Comparison of ENCODE assay signal across 19 cellular contexts in genomic region chr9:72894342-72894741, GRCh38. TPM values are rescaled to one million over a fixed set of nuclear protein-coding genes. Genes with fewer than 3 reads are reported as not detected.
DNase-seq lines count a peak whose midpoint lies in the region; ATAC-seq and TF ChIP-seq lines count a peak whose summit lies in the region.
"Had no signal": no experiment of that assay in that cellular context is flagged by ENCODE, and none has a peak within 500 bp of the region (broad histone marks: within the 10 kb centered on the region; RNA-seq: fewer than 3 reads in every experiment).

No MANE protein-coding gene starts in this region.

- H3K79me2 ChIP-seq in neural progenitor cell (ENCODE audit: low read depth): no peaks in the 10 kb centered on the region

- no peak overlapping the region for H3K27ac Mint-ChIP-seq in neural progenitor cell
- no peak overlapping the region for H3K27ac Mint-ChIP-seq in T-helper 2 cell treated with Interferon-gamma antibody and Interleukin-4, amounts not matched to agents 5 μg/mL and 100 μg/mL, for 36 hours
- H3K27ac Mint-ChIP-seq: natural killer cell treated with Interleukin-12 subunit alpha and Interleukin-12 subunit beta and Interleukin-15 and Interleukin-18, amount 100 ng/mL, for 72 hours had no signal

- H3K9ac ChIP-seq in neural progenitor cell: no peak overlapping the region

- no peak overlapping the region for H2AFZ ChIP-seq in neural progenitor cell (replicated peaks)

- no peaks in the 10 kb centered on the region for H3K9me3 ChIP-seq in neural progenitor cell (ENCODE audit: low read depth)
- no peaks in the 10 kb centered on the region for H3K9me3 ChIP-seq in mucosa of descending colon
- H3K9me3 ChIP-seq: HAP-1 had no signal

- DNase-seq in AG09319 (ENCODE audit: extremely low read depth, low read depth): peak; percentile 29
- DNase-seq in HT1080 (ENCODE audit: low read depth): peak; percentile 83
- peak; percentile 5 for DNase-seq in choroid plexus epithelial cell (ENCODE audit: low read depth)
- peak; percentile 82 for DNase-seq in neural progenitor cell (ENCODE audit: low spot score)
- DNase-seq in epidermal melanocyte (ENCODE audit: insufficient read length, low spot score): no peak
- DNase-seq in mucosa of descending colon: no peak
- no peak for DNase-seq in T-helper 2 cell treated with Interferon-gamma antibody and Interleukin-4, amounts not matched to agents 5 μg/mL and 100 μg/mL, for 36 hours (ENCODE audit: low spot score)
- DNase-seq: AML-193; amygdala; cortex of kidney; NCI-H2227 treated with DMSO at 0.1 percent for 48 hours; SHP77 treated with DMSO at 0.1 percent for 48 hours; stimulated activated CD4-positive, alpha-beta T cell treated with anti-CD3 and anti-CD28 coated beads, Interleukin-1b, Interleukin-23, amount 100 ng/mL, for 48 hours; T-helper 9 cell had no signal

- H3F3A ChIP-seq in neural progenitor cell (ENCODE audit: low read depth): peaks cover 7% of the 10 kb centered on the region

- peak overlapping the region; percentile 21 for H3K4me2 ChIP-seq in neural progenitor cell

- ATAC-seq in mucosa of descending colon (no peak), GM19328 (IDR thresholded peaks at IDR 0.05; ENCODE audit: unreplicated experiment) (no peak)
- ATAC-seq: esophagus mucosa; K562; natural killer cell treated with Interleukin-12 subunit alpha and Interleukin-12 subunit beta and Interleukin-15 and Interleukin-18, amount 100 ng/mL, for 72 hours had no signal

- H3K4me1 ChIP-seq in neural progenitor cell (peaks cover 16% of the 10 kb centered on the region), mucosa of descending colon (ENCODE audit: low read depth) (no peaks in the 10 kb centered on the region)
- H3K4me1 ChIP-seq: HAP-1 had no signal

- H3K36me3 ChIP-seq in neural progenitor cell: no peaks in the 10 kb centered on the region
- H3K36me3 ChIP-seq in mucosa of descending colon (ENCODE audit: low read depth): no peaks in the 10 kb centered on the region
- H3K36me3 ChIP-seq: HAP-1 had no signal

- H3K4me3 ChIP-seq in choroid plexus epithelial cell (ENCODE audit: low read depth, low read length) (no peak overlapping the region), neural progenitor cell (no peak overlapping the region), mucosa of descending colon (no peak overlapping the region)
- H3K4me3 ChIP-seq: HAP-1, K562 had no signal

- H3K27me3 ChIP-seq in neural progenitor cell: no peaks in the 10 kb centered on the region

- no peaks in the 10 kb centered on the region for H3K36me3 Mint-ChIP-seq in neural progenitor cell
- H3K36me3 Mint-ChIP-seq in T-helper 2 cell treated with Interferon-gamma antibody and Interleukin-4, amounts not matched to agents 5 μg/mL and 100 μg/mL, for 36 hours (ENCODE audit: low read depth): no peaks in the 10 kb centered on the region
- H3K36me3 Mint-ChIP-seq: natural killer cell treated with Interleukin-12 subunit alpha and Interleukin-12 subunit beta and Interleukin-15 and Interleukin-18, amount 100 ng/mL, for 72 hours had no signal

- no peak overlapping the region for H3K4me3 Mint-ChIP-seq in neural progenitor cell
- no peak overlapping the region for H3K4me3 Mint-ChIP-seq in T-helper 2 cell treated with Interferon-gamma antibody and Interleukin-4, amounts not matched to agents 5 μg/mL and 100 μg/mL, for 36 hours
- H3K4me3 Mint-ChIP-seq: natural killer cell treated with Interleukin-12 subunit alpha and Interleukin-12 subunit beta and Interleukin-15 and Interleukin-18, amount 100 ng/mL, for 72 hours had no signal

- no peaks in the 10 kb centered on the region for H3K27me3 Mint-ChIP-seq in neural progenitor cell (ENCODE audit: insufficient read depth, low read depth)
- H3K27me3 Mint-ChIP-seq in T-helper 2 cell treated with Interferon-gamma antibody and Interleukin-4, amounts not matched to agents 5 μg/mL and 100 μg/mL, for 36 hours (ENCODE audit: low read depth): no peaks in the 10 kb centered on the region

- H3K4me1 Mint-ChIP-seq in neural progenitor cell: peaks cover 3% of the 10 kb centered on the region
- H3K4me1 Mint-ChIP-seq in T-helper 2 cell treated with Interferon-gamma antibody and Interleukin-4, amounts not matched to agents 5 μg/mL and 100 μg/mL, for 36 hours (ENCODE audit: low read depth): no peaks in the 10 kb centered on the region

- H3K9me3 Mint-ChIP-seq in neural progenitor cell: no peaks in the 10 kb centered on the region
- no peaks in the 10 kb centered on the region for H3K9me3 Mint-ChIP-seq in T-helper 2 cell treated with Interferon-gamma antibody and Interleukin-4, amounts not matched to agents 5 μg/mL and 100 μg/mL, for 36 hours
- H3K9me3 Mint-ChIP-seq: natural killer cell treated with Interleukin-12 subunit alpha and Interleukin-12 subunit beta and Interleukin-15 and Interleukin-18, amount 100 ng/mL, for 72 hours had no signal

- intact Hi-C loops in mucosa of descending colon (cut with DNase I, micrococcal nuclease): no loop called here

- no peak for TF ChIP-seq CTCF in AG09319 (IDR thresholded peaks at IDR 0.05; ENCODE audit: low read depth, low read length)
- no peak for TF ChIP-seq CTCF in choroid plexus epithelial cell (conservative IDR thresholded peaks at IDR 0.05; ENCODE audit: low read depth, low read length)
- no peak for TF ChIP-seq CTCF in neural progenitor cell (IDR thresholded peaks at IDR 0.05)
- no peak for TF ChIP-seq CTCF in mucosa of descending colon (IDR thresholded peaks at IDR 0.05)

- no peaks in the 10 kb centered on the region for H4K20me1 ChIP-seq in neural progenitor cell (ENCODE audit: low read depth)

- no peak overlapping the region for H3K27ac ChIP-seq in neural progenitor cell

RNA-seq across cellular contexts. Expression of gene ALDH1A1, which starts 58.5 kb away (rescaled TPM):
- 0.14 and 0.17 TPM in 2 replicates for total RNA-seq in HT1080 (2014; rRNA removed; shearing (Covaris generic))
- 0.06 TPM in 1 of 2 replicates, not detected in the other for polyA plus RNA-seq in HT1080 (2015; cell fraction: cytosol; rRNA removed)
- polyA plus RNA-seq in HT1080 (2015; cell fraction: nucleus; rRNA removed): not detected in 2 replicates
- total RNA-seq in neural progenitor cell (ENCODE audit: low replicate concordance) (not detected in 2 replicates), mucosa of descending colon (100 to 1,000 TPM in 1 of 3 donors, 10 to 100 TPM in 2; 72.9 to 173 (median 84.1) TPM)
- total RNA-seq: natural killer cell treated with Interleukin-12 subunit alpha and Interleukin-12 subunit beta and Interleukin-15 and Interleukin-18, amount 100 ng/mL, for 72 hours had no signal

Comparison
In these comparisons a context has a peak if more than half of its experiments do, and no peak if none do; other contexts are left out.
1. DNase-seq: peak in AG09319 (single experiment), HT1080 (single experiment), choroid plexus epithelial cell (single experiment) and neural progenitor cell (single experiment); none in epidermal melanocyte (single experiment), mucosa of descending colon (0 of 3) and T-helper 2 cell treated with Interferon-gamma antibody and Interleukin-4, amounts not matched to agents 5 μg/mL and 100 μg/mL, for 36 hours (single experiment).
2. RNA of gene ALDH1A1, which starts 58.5 kb away (total RNA-seq): 72.9 to 173 TPM in mucosa of descending colon; 0.14 to 0.17 TPM in HT1080 and not detected in neural progenitor cell; every median in the first group is over 10 times any median in the second.